2 cellular contexts compared by ENCODE assay signal in the genomic region with DNA sequence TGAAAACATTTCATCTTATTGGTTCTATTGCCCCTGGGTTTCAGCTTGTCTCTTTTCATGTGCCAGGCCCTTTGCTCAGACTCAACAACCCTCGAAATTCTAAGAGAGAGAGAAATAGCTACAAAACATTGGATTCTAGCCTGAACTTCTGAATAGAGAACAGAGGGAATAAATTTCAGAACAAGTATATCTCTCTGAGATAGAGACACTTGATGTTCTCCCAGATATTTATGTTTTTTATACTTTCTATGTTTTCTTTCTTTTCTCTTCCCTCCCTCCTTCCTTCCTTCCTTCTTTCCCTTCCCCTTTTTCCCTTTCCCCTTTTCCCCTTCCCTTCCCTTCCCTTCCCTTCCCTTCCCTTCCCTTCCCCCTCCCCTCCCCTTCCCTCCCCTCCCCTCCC.
A peak's percentile ranks its signal among the peaks of the same experiment; 100 is the strongest.
TF ChIP-seq lines count a peak whose summit lies in the region.

No MANE protein-coding gene starts in this region.

TF ChIP-seq in HepG2, 621 proteins besides CTCF, POLR2A, EP300 and RAD21 (continued from another document):
- TF ChIP-seq HNRNPK (IDR thresholded peaks at IDR 0.05; ENCODE audit: low read depth, low read length, poor library complexity, severe bottlenecking) (peak; percentile 99), FOXO1 (CRISPR knock-in tag; IDR thresholded peaks at IDR 0.05) (no peak)

TF ChIP-seq in K562, 482 proteins besides CTCF, POLR2A, EP300 and RAD21 (continued from another document):
- TF ChIP-seq HMGN3 (IDR thresholded peaks at IDR 0.05; ENCODE audit: borderline replicate concordance, extremely low read depth, insufficient read length, low read depth, low read length) (no peak), ZNF217 (CRISPR knock-in tag; IDR thresholded peaks at IDR 0.05) (no peak), PCBP1 (IDR thresholded peaks at IDR 0.05; ENCODE audit: low read depth, low read length, poor library complexity, severe bottlenecking) (peak; percentile 75), HNRNPK (IDR thresholded peaks at IDR 0.05; ENCODE audit: low read depth, low read length, poor library complexity, severe bottlenecking) (peak; percentile 91)
- TF ChIP-seq, protein P1, sequence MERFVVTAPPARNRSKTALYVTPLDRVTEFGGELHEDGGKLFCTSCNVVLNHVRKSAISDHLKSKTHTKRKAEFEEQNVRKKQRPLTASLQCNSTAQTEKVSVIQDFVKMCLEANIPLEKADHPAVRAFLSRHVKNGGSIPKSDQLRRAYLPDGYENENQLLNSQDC (CRISPR knock-in tag; IDR thresholded peaks at IDR 0.05), result no peak
TF ChIP-seq in K562: peak in this region for 3.
